In the genomic region with DNA sequence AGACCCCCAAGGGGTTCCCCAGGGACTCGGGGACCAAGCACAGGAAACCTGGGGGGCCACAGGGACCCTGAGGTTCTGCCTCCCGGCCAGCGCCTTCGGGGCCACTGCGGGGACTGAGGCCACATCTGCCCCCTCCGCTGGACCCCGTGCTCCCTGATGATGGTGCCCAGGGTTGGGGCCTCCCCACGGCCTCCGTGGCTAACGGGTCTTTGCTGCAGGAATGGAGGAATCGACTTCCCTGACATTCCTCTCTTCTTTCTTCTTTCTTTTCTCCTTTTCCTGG, we compare ENCODE assay signal across 28 cellular contexts.
"Had no signal": no experiment of that assay in that cellular context is flagged by ENCODE, and none has a peak within 500 bp of the region (broad histone marks: within the 10 kb centered on the region; RNA-seq: fewer than 3 reads in every experiment).

No MANE protein-coding gene starts in this region.

- H3K36me3 ChIP-seq: heart right ventricle, pancreas, right lobe of liver, stomach, thyroid gland, upper lobe of right lung had no signal

- H2AFZ ChIP-seq: hepatocyte had no signal

- H3K4me3 Mint-ChIP-seq: mesothelial cell of epicardium; naive B cell; natural killer cell treated with Interleukin-12 subunit alpha and Interleukin-12 subunit beta and Interleukin-15 and Interleukin-18, amount 100 ng/mL, for 72 hours; stimulated activated memory B cell treated with anti-CD40 and anti-IgM and Interleukin-4, amounts not matched to agents 10 μg/mL and 1 μg/mL and 100 μg/mL, for 72 hours had no signal

- H3K4me1 Mint-ChIP-seq: stimulated activated memory B cell treated with anti-CD40 and anti-IgM and Interleukin-4, amounts not matched to agents 10 μg/mL and 1 μg/mL and 100 μg/mL, for 72 hours had no signal

- H3K27ac ChIP-seq: heart right ventricle, hepatocyte, pancreas, psoas muscle, right lobe of liver, stomach, testis, thyroid gland, upper lobe of right lung had no signal

- DNase-seq: heart right ventricle; islet precursor cell; kidney glomerular epithelial cell; mesendoderm; naive B cell; nucleus accumbens; stimulated activated CD4-positive, alpha-beta T cell treated with anti-CD3 and anti-CD28 coated beads, Interleukin-1b, Interleukin-23, amount 100 ng/mL, for 48 hours; stimulated activated CD4-positive, alpha-beta T cell treated with anti-CD3 and anti-CD28 coated beads, Interleukin-2, amount 100 ng/mL, for 48 hours; stimulated activated CD4-positive, alpha-beta T cell treated with anti-CD3 and anti-CD28 coated beads, Interleukin-4, amount 100 ng/mL, for 4 hours; stimulated activated CD8-positive, alpha-beta memory T cell treated with anti-CD3 and anti-CD28 coated beads, Interleukin-4, amount 100 ng/mL, for 48 hours; stimulated activated naive CD8-positive, alpha-beta T cell treated with anti-CD3 and anti-CD28 coated beads, Interleukin-15, Interleukin-2, amounts not matched to agents 100 U/mL and 50 U/mL, for 24 hours; stomach; testis; thyroid gland; trophoblast cell; upper lobe of right lung had no signal

- ATAC-seq: heart right ventricle; left cardiac atrium; left lobe of liver; natural killer cell treated with Interleukin-12 subunit alpha and Interleukin-12 subunit beta and Interleukin-15 and Interleukin-18, amount 100 ng/mL, for 72 hours; pancreas; psoas muscle; right lobe of liver; stimulated activated memory B cell treated with anti-CD40 and anti-IgM and Interleukin-4, amounts not matched to agents 10 μg/mL and 1 μg/mL and 100 μg/mL, for 72 hours; stimulated activated naive CD8-positive, alpha-beta T cell treated with anti-CD3 and anti-CD28 coated beads, Interleukin-15, Interleukin-2, amounts not matched to agents 100 U/mL and 50 U/mL, for 24 hours; upper lobe of right lung had no signal

- H3K36me3 Mint-ChIP-seq: mesothelial cell of epicardium; naive B cell; natural killer cell treated with Interleukin-12 subunit alpha and Interleukin-12 subunit beta and Interleukin-15 and Interleukin-18, amount 100 ng/mL, for 72 hours; stimulated activated memory B cell treated with anti-CD40 and anti-IgM and Interleukin-4, amounts not matched to agents 10 μg/mL and 1 μg/mL and 100 μg/mL, for 72 hours had no signal

- FAIRE-seq: pancreas, urothelium cell line had no signal

- H3K9me3 Mint-ChIP-seq: mesothelial cell of epicardium; natural killer cell treated with Interleukin-12 subunit alpha and Interleukin-12 subunit beta and Interleukin-15 and Interleukin-18, amount 100 ng/mL, for 72 hours; stimulated activated memory B cell treated with anti-CD40 and anti-IgM and Interleukin-4, amounts not matched to agents 10 μg/mL and 1 μg/mL and 100 μg/mL, for 72 hours had no signal

- H3K27ac Mint-ChIP-seq: mesothelial cell of epicardium; naive B cell; natural killer cell treated with Interleukin-12 subunit alpha and Interleukin-12 subunit beta and Interleukin-15 and Interleukin-18, amount 100 ng/mL, for 72 hours; stimulated activated memory B cell treated with anti-CD40 and anti-IgM and Interleukin-4, amounts not matched to agents 10 μg/mL and 1 μg/mL and 100 μg/mL, for 72 hours had no signal

- H3K4me1 ChIP-seq: heart right ventricle, pancreas, psoas muscle, right lobe of liver, stomach, testis, thyroid gland, upper lobe of right lung had no signal

- H3K27me3 ChIP-seq: hepatocyte, pancreas, right lobe of liver, testis, thyroid gland, upper lobe of right lung had no signal

- H3K4me2 ChIP-seq: hepatocyte, smooth muscle cell had no signal

- H3K9me3 ChIP-seq: heart right ventricle, pancreas, psoas muscle, right lobe of liver, stomach, testis, thyroid gland, upper lobe of right lung had no signal

- H3K4me3 ChIP-seq: heart right ventricle, hepatocyte, lung, pancreas, psoas muscle, right lobe of liver, smooth muscle cell, stomach, testis, thyroid gland, upper lobe of right lung had no signal
